Comparison of ENCODE assay signal across 18 cellular contexts in the genomic region with DNA sequence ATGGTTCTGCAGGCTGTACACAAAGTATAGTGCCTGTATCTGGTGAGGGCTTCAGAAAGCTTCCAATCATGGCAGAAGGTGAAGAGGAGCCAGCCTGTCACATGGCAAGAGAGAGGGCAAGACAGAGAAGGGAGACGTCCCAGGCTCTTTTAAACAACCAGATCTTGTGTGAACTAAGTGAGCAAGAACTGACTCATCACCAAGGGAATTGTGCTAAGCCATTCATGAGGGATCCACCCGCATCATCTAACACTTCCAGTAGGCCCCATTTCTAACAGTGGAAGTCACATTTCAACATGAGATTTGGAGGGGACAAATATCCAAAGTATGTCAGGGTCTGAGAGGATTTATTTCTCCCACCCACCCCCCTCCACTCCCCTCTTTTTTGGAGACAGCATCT. TPM values are rescaled to one million over a fixed set of nuclear protein-coding genes. Genes with fewer than 3 reads are reported as not detected.
DNase-seq lines count a peak whose midpoint lies in the region; ATAC-seq, FAIRE-seq and TF ChIP-seq lines count a peak whose summit lies in the region.
"Had no signal": no experiment of that assay in that cellular context is flagged by ENCODE, and none has a peak within 500 bp of the region (broad histone marks: within the 10 kb centered on the region; RNA-seq: fewer than 3 reads in every experiment).

No MANE protein-coding gene starts in this region.

- no peaks in the 10 kb centered on the region for H3K36me3 ChIP-seq in HCT116 (ENCODE audit: control insufficient read depth in 1 of 2, insufficient read depth in 2 of 2, low read length in 2 of 2)
- H3K36me3 ChIP-seq in astrocyte (ENCODE audit: insufficient read depth, low read length) = no peaks in the 10 kb centered on the region
- no peaks in the 10 kb centered on the region for H3K36me3 ChIP-seq in gastroesophageal sphincter
- no peaks in the 10 kb centered on the region for H3K36me3 ChIP-seq in esophagus squamous epithelium
- H3K36me3 ChIP-seq: thoracic aorta had no signal

- DNase-seq in HCT116 (ENCODE audit: low read depth, low spot score) (peak; percentile 6), astrocyte (ENCODE audit: low read depth) (no peak), T-cell (no peak), esophagus squamous epithelium (lab: John Stamatoyannopoulos, UW) (no peak), HuH-7.5 (ENCODE audit: low spot score) (no peak)
- DNase-seq: activated naive CD4-positive, alpha-beta T cell treated with anti-CD3 and anti-CD28 coated beads, Interleukin-2, amount 10 ng/mL, durations not matched to agents 7 days and 5 days; central memory CD4-positive, alpha-beta T cell; GOT3; left cardiac atrium; naive B cell; NCI-H1436; NCI-H446 treated with DMSO at 0.1 percent for 48 hours; T-helper 17 cell had no signal

- H4K20me1 ChIP-seq in HCT116 (ENCODE audit: insufficient read depth) = no peaks in the 10 kb centered on the region
- H4K20me1 ChIP-seq in astrocyte (ENCODE audit: insufficient read depth, low read length) = no peaks in the 10 kb centered on the region

- TF ChIP-seq POLR2A in HCT116 (IDR thresholded peaks at IDR 0.05; ENCODE audit: borderline replicate concordance, extremely low read depth, insufficient read depth, insufficient read length) = no peak
- TF ChIP-seq POLR2A in gastroesophageal sphincter (IDR thresholded peaks at IDR 0.05) = no peak
- TF ChIP-seq POLR2A in esophagus squamous epithelium (IDR thresholded peaks at IDR 0.05) = no peak

- H3K9me3 Mint-ChIP-seq in astrocyte (ENCODE audit: unreplicated experiment) = no peaks in the 10 kb centered on the region
- no peaks in the 10 kb centered on the region for H3K9me3 Mint-ChIP-seq in T-cell
- H3K9me3 Mint-ChIP-seq: activated naive CD4-positive, alpha-beta T cell treated with anti-CD3 and anti-CD28 coated beads, Interleukin-2, amount 10 ng/mL, durations not matched to agents 7 days and 5 days had no signal

- H2AFZ ChIP-seq in HCT116 (ENCODE audit: low read depth, low read length, poor library complexity, severe bottlenecking) (no peak overlapping the region), astrocyte (ENCODE audit: low read depth, low read length) (no peak overlapping the region)

- H3K36me3 Mint-ChIP-seq in astrocyte (ENCODE audit: low read depth, unreplicated experiment) = no peaks in the 10 kb centered on the region
- H3K36me3 Mint-ChIP-seq in T-cell = no peaks in the 10 kb centered on the region
- H3K36me3 Mint-ChIP-seq: activated naive CD4-positive, alpha-beta T cell treated with anti-CD3 and anti-CD28 coated beads, Interleukin-2, amount 10 ng/mL, durations not matched to agents 7 days and 5 days; naive B cell had no signal

- H3K27ac ChIP-seq in HCT116 (ENCODE audit: low read depth, low read length) (no peak overlapping the region), astrocyte (ENCODE audit: low read depth, low read length) (no peak overlapping the region), gastroesophageal sphincter (no peak overlapping the region), esophagus squamous epithelium (no peak overlapping the region)
- H3K27ac ChIP-seq: thoracic aorta had no signal

- H3K9ac ChIP-seq in HCT116 (ENCODE audit: low read length) (no peak overlapping the region), astrocyte (ENCODE audit: low read length) (no peak overlapping the region)

- no peaks in the 10 kb centered on the region for H3K79me2 ChIP-seq in HCT116 (ENCODE audit: insufficient read depth, low read length)
- H3K79me2 ChIP-seq in astrocyte (ENCODE audit: insufficient read depth, low read length) = no peaks in the 10 kb centered on the region

- H3K27me3 Mint-ChIP-seq in astrocyte (ENCODE audit: low read depth, unreplicated experiment) (no peaks in the 10 kb centered on the region), T-cell (peaks cover 7 to 19% of the 10 kb centered on the region in 2 donors)
- H3K27me3 Mint-ChIP-seq: activated naive CD4-positive, alpha-beta T cell treated with anti-CD3 and anti-CD28 coated beads, Interleukin-2, amount 10 ng/mL, durations not matched to agents 7 days and 5 days had no signal

- 30 to 32% methylated on average over 2 of the region's 2 CpGs for WGBS in gastroesophageal sphincter (ENCODE audit: low coverage in 1 of 2), 2 donors
- 6 to 36% methylated on average over 2 of the region's 2 CpGs for WGBS in esophagus squamous epithelium, 2 donors

- CTCF ChIA-PET in HCT116 (lab: Charles Lee) (no interaction called here), T-cell (lab: Charles Lee) (no interaction called here)

- POLR2A ChIA-PET in HCT116 (lab: Charles Lee) = no interaction called here
- POLR2A ChIA-PET in T-cell (lab: Charles Lee) = no interaction called here

- ATAC-seq in HCT116 = peak; percentile 55
- ATAC-seq in gastroesophageal sphincter = peak; percentile 51
- no peak for ATAC-seq in GM18502 (IDR thresholded peaks at IDR 0.05; ENCODE audit: poor library complexity, unreplicated experiment)
- ATAC-seq in T-cell (replicated peaks in 1 of 4) = no peak
- ATAC-seq: activated CD4-positive, CD25-positive, alpha-beta regulatory T cell treated with anti-CD3 and anti-CD28 coated beads, Interleukin-2, amount 50 U/mL, for 24 hours; K562; T-helper 17 cell had no signal

- H3K27me3 ChIP-seq in HCT116 (ENCODE audit: insufficient read depth, low read length) = peaks cover 9% of the 10 kb centered on the region; the same call in 1 of the 2 replicates
- H3K27me3 ChIP-seq in astrocyte (ENCODE audit: insufficient read depth, low read length) = no peaks in the 10 kb centered on the region
- H3K27me3 ChIP-seq in gastroesophageal sphincter = no peaks in the 10 kb centered on the region
- H3K27me3 ChIP-seq in esophagus squamous epithelium = peaks cover 0 to 4% (median 0%) of the 10 kb centered on the region in 4 donors

- no peak overlapping the region for H3K4me3 ChIP-seq in HCT116 (replicated peaks in 1 of 2; ENCODE audit: low read depth in 1 of 2, low read length in 2 of 2)
- no peak overlapping the region for H3K4me3 ChIP-seq in astrocyte (ENCODE audit: insufficient read depth, low read depth, low read length)
- no peak overlapping the region for H3K4me3 ChIP-seq in gastroesophageal sphincter
- H3K4me3 ChIP-seq in esophagus squamous epithelium = no peak overlapping the region
- H3K4me3 ChIP-seq: K562, thoracic aorta had no signal

- peaks cover 2% of the 10 kb centered on the region for H3K4me1 Mint-ChIP-seq in astrocyte (ENCODE audit: low read depth, unreplicated experiment)
- H3K4me1 Mint-ChIP-seq in T-cell = no peaks in the 10 kb centered on the region
- H3K4me1 Mint-ChIP-seq: activated naive CD4-positive, alpha-beta T cell treated with anti-CD3 and anti-CD28 coated beads, Interleukin-2, amount 10 ng/mL, durations not matched to agents 7 days and 5 days; naive B cell; T-helper 17 cell had no signal

- no TSS peak for BruUV-seq in HCT116 (replicated peaks; lab: Mats Ljungman, UMichigan)

- H3K4me1 ChIP-seq in HCT116 (ENCODE audit: control insufficient read depth in 1 of 2, insufficient read depth in 2 of 2, low read length in 2 of 2) = peaks cover 0 to 5% of the 10 kb centered on the region in 2 experiments; a peak in 1 of 4 replicates
- no peaks in the 10 kb centered on the region for H3K4me1 ChIP-seq in astrocyte (ENCODE audit: insufficient read depth, low read length)
- H3K4me1 ChIP-seq in gastroesophageal sphincter = peaks cover 0 to 10% (median 0%) of the 10 kb centered on the region in 3 donors
- H3K4me1 ChIP-seq in esophagus squamous epithelium = no peaks in the 10 kb centered on the region

- intact Hi-C loops in HCT116 (cut with micrococcal nuclease) = no loop called here
- intact Hi-C loops in esophagus squamous epithelium (cut with DNase I) = no loop called here

- no peak for TF ChIP-seq EP300 in gastroesophageal sphincter (IDR thresholded peaks at IDR 0.05)

- H3K9me2 ChIP-seq in HCT116 (ENCODE audit: insufficient read depth) = no peaks in the 10 kb centered on the region

- H3K4me3 Mint-ChIP-seq in astrocyte (ENCODE audit: unreplicated experiment) (no peak overlapping the region), T-cell (no peak overlapping the region)
- H3K4me3 Mint-ChIP-seq: activated naive CD4-positive, alpha-beta T cell treated with anti-CD3 and anti-CD28 coated beads, Interleukin-2, amount 10 ng/mL, durations not matched to agents 7 days and 5 days; naive B cell; T-helper 17 cell had no signal

- H3K9me3 ChIP-seq in HCT116 (ENCODE audit: control insufficient read depth in 1 of 2, insufficient read depth in 1 of 2, low read depth in 1 of 2, low read length in 2 of 2) (no peaks in the 10 kb centered on the region), astrocyte (ENCODE audit: insufficient read depth, low read depth, low read length) (no peaks in the 10 kb centered on the region), gastroesophageal sphincter (no peaks in the 10 kb centered on the region), esophagus squamous epithelium (no peaks in the 10 kb centered on the region)
- H3K9me3 ChIP-seq: thoracic aorta had no signal

- no peak for TF ChIP-seq CTCF in HCT116 (IDR thresholded peaks at IDR 0.05 in 2 of 3, conservative IDR thresholded peaks at IDR 0.05 in 1 of 3; ENCODE audit: borderline replicate concordance in 1 of 3, insufficient read depth in 1 of 3, low read depth in 2 of 3, low read length in 2 of 3)
- no peak for TF ChIP-seq CTCF in astrocyte (IDR thresholded peaks at IDR 0.05; ENCODE audit: insufficient read depth, low read depth, low read length)
- TF ChIP-seq CTCF in gastroesophageal sphincter (IDR thresholded peaks at IDR 0.05) = no peak
- no peak for TF ChIP-seq CTCF in esophagus squamous epithelium (IDR thresholded peaks at IDR 0.05)

- TF ChIP-seq RAD21 in HCT116 (IDR thresholded peaks at IDR 0.05; ENCODE audit: low read depth) = no peak

- RAD21 ChIA-PET in HCT116 (lab: Charles Lee; ENCODE audit: low non-redundant PET in 1 of 2, low total read pairs in 2 of 2, uncharacterized antibody in 2 of 2, unreplicated experiment in 2 of 2) = no interaction called here

- H3K4me2 ChIP-seq in HCT116 (ENCODE audit: low read length) (no peak overlapping the region), astrocyte (ENCODE audit: low read length) (no peak overlapping the region)

- H3K27ac Mint-ChIP-seq in astrocyte (ENCODE audit: unreplicated experiment) (no peak overlapping the region), T-cell (no peak overlapping the region)
- H3K27ac Mint-ChIP-seq: activated naive CD4-positive, alpha-beta T cell treated with anti-CD3 and anti-CD28 coated beads, Interleukin-2, amount 10 ng/mL, durations not matched to agents 7 days and 5 days; naive B cell; T-helper 17 cell had no signal

- FAIRE-seq in astrocyte (lab: Jason Lieb, UNC) = peak; percentile 71
- FAIRE-seq: K562 had no signal

TF ChIP-seq in HCT116, 20 proteins besides CTCF, POLR2A, EP300 and RAD21 (continues in another document):
- TF ChIP-seq CBX3 (IDR thresholded peaks at IDR 0.05; ENCODE audit: low read depth) (no peak), ZNF274 (IDR thresholded peaks at IDR 0.05; ENCODE audit: low read depth, low read length) (no peak)
- TF ChIP-seq, protein P1, sequence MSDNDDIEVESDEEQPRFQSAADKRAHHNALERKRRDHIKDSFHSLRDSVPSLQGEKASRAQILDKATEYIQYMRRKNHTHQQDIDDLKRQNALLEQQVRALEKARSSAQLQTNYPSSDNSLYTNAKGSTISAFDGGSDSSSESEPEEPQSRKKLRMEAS (IDR thresholded peaks at IDR 0.05) = no peak

RNA-seq across cellular contexts. Expression of a gene that starts 56.2 kb away (rescaled TPM):
- 84.5 TPM for total RNA-seq in HCT116 (2021; ENCODE audit: unreplicated experiment)
- 62.1 and 64.6 TPM in 2 replicates for polyA plus RNA-seq in HCT116 (2012)
- 61.2 and 63.2 TPM in 2 replicates for total RNA-seq in astrocyte
- total RNA-seq in gastroesophageal sphincter = 10 to 100 TPM; 54.9 to 97.1 (median 72.2) TPM
- 10 to 100 TPM; 62.5 to 71.6 (median 66.4) TPM for total RNA-seq in T-cell
- total RNA-seq in esophagus squamous epithelium = 10 to 100 TPM; 54.8 to 87.8 (median 62.6) TPM

Comparison
In these comparisons a context has a peak if more than half of its experiments do, and no peak if none do; other contexts are left out.
1. ATAC-seq: peak in HCT116 (single experiment) and gastroesophageal sphincter (single experiment); none in GM18502 (single experiment) and T-cell (0 of 4).